1 cellular context compared by ENCODE assay signal in the genomic region with DNA sequence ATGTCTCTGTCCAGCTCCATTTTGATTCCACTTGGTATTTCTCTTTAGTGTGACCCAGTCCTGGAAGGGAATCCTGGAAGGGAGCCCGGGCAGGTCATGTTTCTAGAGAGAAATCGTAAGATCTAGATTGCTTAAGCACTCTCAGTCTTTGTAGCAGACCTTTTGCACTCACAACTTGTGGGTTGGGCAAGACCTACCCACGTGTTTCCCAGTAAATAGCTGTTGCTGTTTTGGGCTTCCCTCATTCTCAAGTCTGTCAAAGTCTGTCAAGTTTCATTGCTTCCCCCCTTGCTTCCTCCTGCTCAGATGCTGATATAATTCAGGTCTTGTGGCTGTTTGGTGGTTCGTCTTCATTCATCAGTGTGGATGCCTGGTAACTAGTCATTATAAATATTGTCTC.
TF ChIP-seq lines count a peak whose summit lies in the region.

No MANE protein-coding gene starts in this region.

TF ChIP-seq in H1, 55 proteins besides CTCF, POLR2A, EP300 and RAD21:
- no peak for TF ChIP-seq CHD1 (IDR thresholded peaks at IDR 0.05; ENCODE audit: low read depth, low read length)
- TF ChIP-seq BRCA1 (IDR thresholded peaks at IDR 0.05; ENCODE audit: low read depth, low read length), result no peak
- no peak for TF ChIP-seq KDM5A (IDR thresholded peaks at IDR 0.05; ENCODE audit: low read length)
- no peak for TF ChIP-seq SP4 (IDR thresholded peaks at IDR 0.05; ENCODE audit: low read length)
- no peak for TF ChIP-seq HDAC6 (IDR thresholded peaks at IDR 0.05; ENCODE audit: low read depth, low read length)
- no peak for TF ChIP-seq RXRA (IDR thresholded peaks at IDR 0.05; ENCODE audit: insufficient read depth, low read depth, low read length)
- no peak for TF ChIP-seq CBX8 (IDR thresholded peaks at IDR 0.05; ENCODE audit: borderline replicate concordance, low read depth, low read length)
- no peak for TF ChIP-seq POLR2AphosphoS5 (IDR thresholded peaks at IDR 0.05; ENCODE audit: low read depth, low read length)
- no peak for TF ChIP-seq EGR1 (IDR thresholded peaks at IDR 0.05; ENCODE audit: borderline replicate concordance, low read depth, low read length)
